Comparison of ENCODE assay signal across 21 cellular contexts in the genomic region with DNA sequence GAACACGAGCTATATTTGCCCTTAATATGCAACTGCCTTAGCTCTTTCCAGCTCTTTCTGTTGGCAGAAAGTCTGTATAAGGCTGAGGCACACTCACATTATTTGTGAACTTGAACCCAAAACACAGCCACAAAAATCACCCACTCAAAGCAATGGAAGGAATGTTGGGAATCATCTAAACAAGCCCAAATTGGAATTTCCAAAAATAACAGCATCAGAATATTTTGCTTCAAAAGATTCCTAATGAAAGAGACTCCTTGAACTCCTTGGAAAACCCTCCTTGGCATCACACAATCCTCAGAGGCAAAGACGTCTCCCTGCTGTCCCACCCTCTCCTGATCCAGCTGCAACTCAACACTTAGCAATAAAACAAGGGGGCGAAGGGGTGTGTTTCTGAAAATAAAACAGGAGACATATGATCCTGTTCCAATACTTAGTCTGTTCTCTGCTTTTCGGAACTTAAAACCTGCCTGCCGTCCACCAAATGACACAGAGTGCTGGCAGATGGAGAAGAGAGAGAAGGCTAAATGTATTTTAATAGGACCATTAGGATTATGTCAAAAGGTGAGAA.
DNase-seq lines count a peak whose midpoint lies in the region; ATAC-seq and TF ChIP-seq lines count a peak whose summit lies in the region.
"Had no signal": no experiment of that assay in that cellular context is flagged by ENCODE, and none has a peak within 500 bp of the region (broad histone marks: within the 10 kb centered on the region; RNA-seq: fewer than 3 reads in every experiment).

No MANE protein-coding gene starts in this region.

- peaks cover 60% of the 10 kb centered on the region for H3K4me1 ChIP-seq in psoas muscle
- H3K4me1 ChIP-seq: uterus had no signal

- peak overlapping the region; percentile 75 for H3K27ac ChIP-seq in psoas muscle
- H3K27ac ChIP-seq: 22Rv1, lower lobe of right lung, uterus had no signal

- peak in 1 of 4 donors; percentile 35 for ATAC-seq in psoas muscle
- ATAC-seq: activated CD4-positive, CD25-positive, alpha-beta regulatory T cell treated with anti-CD3 and anti-CD28 coated beads, Interleukin-2, amount 50 U/mL, for 24 hours; activated T-cell treated with anti-CD3 and anti-CD28 coated beads, Interleukin-2, amount 50 U/mL, for 72 hours; lower lobe of right lung had no signal

- H3K4me3 ChIP-seq in psoas muscle = peak overlapping the region; percentile 20
- H3K4me3 ChIP-seq: esophagus squamous epithelium, lower lobe of right lung, uterus had no signal

- DNase-seq in NCI-H1092 treated with DMSO at 0.1 percent for 48 hours (lab: John Stamatoyannopoulos, UW) (peak; percentile 39), NCI-H1092 (lab: John Stamatoyannopoulos, UW) (no peak), NCI-H524 (lab: John Stamatoyannopoulos, UW) (peak; percentile 93 to 97), fibroblast of peridontal ligament (ENCODE audit: extremely low read depth) (peak; percentile 49), psoas muscle (no peak), D341Med (ENCODE audit: low spot score) (no peak), NCI-H526 treated with DMSO at 0.1 percent for 48 hours (lab: John Stamatoyannopoulos, UW) (no peak), NK-92 (lab: John Stamatoyannopoulos, UW; ENCODE audit: unreplicated experiment) (no peak)
- DNase-seq: activated T-cell treated with anti-CD3 and anti-CD28 coated beads, Interleukin-2, amount 50 U/mL, for 72 hours; COR-L47; effector memory CD4-positive, alpha-beta T cell; EL; esophagus squamous epithelium; lower lobe of right lung; NCI-H226; occipital lobe; retina; T1000; uterus had no signal

- WGBS in psoas muscle, 3 donors = 13 to 27% (median 19%) methylated on average over 5 of the region's 5 CpGs

- intact Hi-C loops in psoas muscle (cut with DNase I) = loop anchor here in 1 of 2 donors (10.0 kb wide), 1 partner anchor 140 kb away; no protein-coding TSS in a partner anchor

- no peaks in the 10 kb centered on the region for H3K36me3 ChIP-seq in psoas muscle (ENCODE audit: insufficient read depth in 1 of 2, low read depth in 1 of 2)
- H3K36me3 ChIP-seq: esophagus squamous epithelium, lower lobe of right lung, uterus had no signal

- TF ChIP-seq CTCF in psoas muscle (IDR thresholded peaks at IDR 0.05) = no peak

- H3K9me3 ChIP-seq in psoas muscle = no peaks in the 10 kb centered on the region
- H3K9me3 ChIP-seq: esophagus squamous epithelium, lower lobe of right lung, uterus had no signal

- no peaks in the 10 kb centered on the region for H3K27me3 ChIP-seq in psoas muscle (ENCODE audit: insufficient read depth in 3 of 3, low read length in 2 of 3)
- H3K27me3 ChIP-seq: esophagus squamous epithelium, uterus had no signal

Comparison
In these comparisons a context has a peak if more than half of its experiments do, and no peak if none do; other contexts are left out.
1. DNase-seq: peak in NCI-H1092 treated with DMSO at 0.1 percent for 48 hours (single experiment), NCI-H524 (2 of 2) and fibroblast of peridontal ligament (single experiment); none in NCI-H1092 (single experiment), psoas muscle (0 of 2), D341Med (single experiment), NCI-H526 treated with DMSO at 0.1 percent for 48 hours (single experiment) and NK-92 (single experiment).